Comparison of ENCODE assay signal across 9 cellular contexts in genomic region chr1:167650266-167651160, GRCh38. TPM values are rescaled to one million over a fixed set of nuclear protein-coding genes. Genes with fewer than 3 reads are reported as not detected.
DNase-seq lines count a peak whose midpoint lies in the region; TF ChIP-seq lines count a peak whose summit lies in the region.
"Had no signal": no experiment of that assay in that cellular context is flagged by ENCODE, and none has a peak within 500 bp of the region (broad histone marks: within the 10 kb centered on the region; RNA-seq: fewer than 3 reads in every experiment).

No MANE protein-coding gene starts in this region.

- H3K79me2 ChIP-seq in mammary epithelial cell (ENCODE audit: insufficient read depth, low read length) = no peaks in the 10 kb centered on the region

- TF ChIP-seq POLR2A in breast epithelium (IDR thresholded peaks at IDR 0.05) (no peak), thyroid gland (IDR thresholded peaks at IDR 0.05) (no peak), suprapubic skin (IDR thresholded peaks at IDR 0.05) (no peak)

- no peak overlapping the region for H2AFZ ChIP-seq in mammary epithelial cell (ENCODE audit: low read depth, low read length)

- CTCF ChIA-PET in mammary epithelial cell (lab: Charles Lee; ENCODE audit: low non-redundant PET) = no interaction called here

- H3K36me3 ChIP-seq in breast epithelium (no peaks in the 10 kb centered on the region), mammary epithelial cell (ENCODE audit: insufficient read depth, low read length) (no peaks in the 10 kb centered on the region), thyroid gland (no peaks in the 10 kb centered on the region), suprapubic skin (no peaks in the 10 kb centered on the region)
- H3K36me3 ChIP-seq in effector memory CD4-positive, alpha-beta T cell (ENCODE audit: control insufficient read depth, insufficient read depth, low read length) = peaks cover 20% of the 10 kb centered on the region

- H3K9me3 ChIP-seq in breast epithelium (no peaks in the 10 kb centered on the region), mammary epithelial cell (replicated peaks; ENCODE audit: insufficient read depth, low read length) (no peaks in the 10 kb centered on the region), thyroid gland (no peaks in the 10 kb centered on the region), suprapubic skin (no peaks in the 10 kb centered on the region)
- H3K9me3 ChIP-seq in effector memory CD4-positive, alpha-beta T cell (ENCODE audit: control insufficient read depth, low read length) = no peaks in the 10 kb centered on the region

- DNase-seq in breast epithelium (ENCODE audit: low spot score in 2 of 2) (no peak), mammary epithelial cell (no peak), thyroid gland (no peak), COLO829 (ENCODE audit: low spot score) (no peak), suprapubic skin (ENCODE audit: low spot score in 2 of 2) (no peak), NCI-H146 treated with DMSO at 0.1 percent for 48 hours (lab: John Stamatoyannopoulos, UW; ENCODE audit: unreplicated experiment) (no peak)
- DNase-seq in Jurkat, Clone E6-1 (ENCODE audit: low read depth, low spot score) = peak; percentile 74
- no peak for DNase-seq in effector memory CD4-positive, alpha-beta T cell

- intact Hi-C loops in breast epithelium (cut with DNase I; ENCODE audit: low total_unique reads) = no loop called here
- intact Hi-C loops in mammary epithelial cell (cut with micrococcal nuclease) = no loop called here
- intact Hi-C loops in thyroid gland (cut with DNase I) = no loop called here

- TF ChIP-seq EP300 in suprapubic skin (IDR thresholded peaks at IDR 0.05) = no peak

- H3K4me3 ChIP-seq in breast epithelium = no peak overlapping the region
- H3K4me3 ChIP-seq in mammary epithelial cell (replicated peaks in 1 of 3; ENCODE audit: insufficient read depth in 1 of 3, low read depth in 2 of 3, low read length in 3 of 3) = no peak overlapping the region
- no peak overlapping the region for H3K4me3 ChIP-seq in Jurkat, Clone E6-1 (ENCODE audit: low read length)
- H3K4me3 ChIP-seq in effector memory CD4-positive, alpha-beta T cell (ENCODE audit: insufficient read depth, low read depth, low read length, poor library complexity, severe bottlenecking) = no peak overlapping the region
- no peak overlapping the region for H3K4me3 ChIP-seq in thyroid gland (replicated peaks in 1 of 3)
- H3K4me3 ChIP-seq in suprapubic skin = no peak overlapping the region

- TF ChIP-seq CTCF in breast epithelium (IDR thresholded peaks at IDR 0.05) (no peak), mammary epithelial cell (conservative IDR thresholded peaks at IDR 0.05 in 1 of 2, IDR thresholded peaks at IDR 0.05 in 1 of 2; ENCODE audit: extremely low read depth in 1 of 2, insufficient read depth in 1 of 2, low read depth in 1 of 2, low read length in 2 of 2) (no peak), thyroid gland (IDR thresholded peaks at IDR 0.05) (no peak), suprapubic skin (IDR thresholded peaks at IDR 0.05) (no peak)

- no peaks in the 10 kb centered on the region for H4K20me1 ChIP-seq in mammary epithelial cell (ENCODE audit: insufficient read depth, low read length)

- dilution Hi-C loops in mammary epithelial cell (cut with HindIII; ENCODE audit: low sequenced_read_pairs) = no loop called here

- no peaks in the 10 kb centered on the region for H3K27me3 ChIP-seq in breast epithelium
- H3K27me3 ChIP-seq in mammary epithelial cell (ENCODE audit: insufficient read depth, low read length) = no peaks in the 10 kb centered on the region
- no peaks in the 10 kb centered on the region for H3K27me3 ChIP-seq in effector memory CD4-positive, alpha-beta T cell (replicated peaks; ENCODE audit: control insufficient read depth, insufficient read depth, low read length, poor library complexity, severe bottlenecking)
- no peaks in the 10 kb centered on the region for H3K27me3 ChIP-seq in thyroid gland
- no peaks in the 10 kb centered on the region for H3K27me3 ChIP-seq in suprapubic skin

- WGBS in mammary epithelial cell (ENCODE audit: low coverage, missing lambda C conversion rate) = 87% methylated on average over 15 of the region's 16 CpGs
- WGBS in thyroid gland, 2 donors = 81 to 86% methylated on average over 13 to 15 of the region's 16 CpGs
- WGBS in suprapubic skin = 83% methylated on average over 15 of the region's 16 CpGs

- H3K4me2 ChIP-seq in mammary epithelial cell (ENCODE audit: insufficient read depth, low read depth, low read length) = no peak overlapping the region

- H3K27ac ChIP-seq in breast epithelium (peak overlapping the region; percentile 61 to 72), mammary epithelial cell (ENCODE audit: insufficient read depth, low read depth, low read length) (no peak overlapping the region), thyroid gland (peak overlapping the region in 2 of 3 donors; percentile 5 to 23), suprapubic skin (no peak overlapping the region)
- peak overlapping the region; percentile 59 for H3K27ac ChIP-seq in effector memory CD4-positive, alpha-beta T cell (ENCODE audit: insufficient read depth, low read length, poor library complexity, severe bottlenecking)
- H3K27ac ChIP-seq: VCaP had no signal

- in situ Hi-C loops in mammary epithelial cell (cut with MboI; ENCODE audit: low sequenced_read_pairs in 2 of 2) = no loop called here

- BruUV-seq in mammary epithelial cell (replicated peaks; lab: Mats Ljungman, UMichigan) = no TSS peak

- peaks cover 0 to 4% of the 10 kb centered on the region in 2 donors for H3K4me1 ChIP-seq in breast epithelium
- peaks cover 10% of the 10 kb centered on the region for H3K4me1 ChIP-seq in mammary epithelial cell (ENCODE audit: insufficient read depth, low read length)
- peaks cover 72% of the 10 kb centered on the region for H3K4me1 ChIP-seq in effector memory CD4-positive, alpha-beta T cell (ENCODE audit: control insufficient read depth, insufficient read depth, low read length, poor library complexity, severe bottlenecking)
- peaks cover 5 to 15% of the 10 kb centered on the region in 2 donors for H3K4me1 ChIP-seq in thyroid gland
- peaks cover 24% of the 10 kb centered on the region for H3K4me1 ChIP-seq in suprapubic skin

- no peak overlapping the region for H3K9ac ChIP-seq in mammary epithelial cell (ENCODE audit: insufficient read depth, low read length)

RNA-seq across cellular contexts. Expression of gene RCSD1, which starts 20.5 kb away (rescaled TPM):
- 10 to 100 TPM; 11.5 to 29.0 (median 12.0) TPM for total RNA-seq in breast epithelium
- total RNA-seq in mammary epithelial cell = 1 to 10 TPM in 1 of 2 donors, under 1 TPM in 1; 0.82 to 4.0 TPM
- polyA plus RNA-seq in mammary epithelial cell = 3.1 TPM
- polyA minus RNA-seq in mammary epithelial cell = not detected
- polyA plus RNA-seq in Jurkat, Clone E6-1 (2012; ENCODE audit: insufficient read depth, insufficient read length) = 86.3 TPM
- 10 to 100 TPM in 2 of 4 donors, 1 to 10 TPM in 2; 7.1 to 14.2 (median 10.8) TPM for total RNA-seq in thyroid gland
- 1 to 10 TPM in 3 of 4 donors, under 1 TPM in 1; 0.34 to 3.5 (median 2.0) TPM for total RNA-seq in suprapubic skin

Comparison
In these comparisons a context has a peak if more than half of its experiments do, and no peak if none do; other contexts are left out.
1. H3K27ac ChIP-seq: peak in breast epithelium (2 of 2), effector memory CD4-positive, alpha-beta T cell (single experiment) and thyroid gland (2 of 3); none in mammary epithelial cell (single experiment) and suprapubic skin (single experiment).